In genomic region chr18:14914771-14915170, GRCh38 we compare ENCODE assay signal across 18 cellular contexts.
DNase-seq lines count a peak whose midpoint lies in the region; ATAC-seq, FAIRE-seq and TF ChIP-seq lines count a peak whose summit lies in the region.
"Had no signal": no experiment of that assay in that cellular context is flagged by ENCODE, and none has a peak within 500 bp of the region (broad histone marks: within the 10 kb centered on the region; RNA-seq: fewer than 3 reads in every experiment).

No MANE protein-coding gene starts in this region.

- POLR2A ChIA-PET in PC-3 (lab: Charles Lee; ENCODE audit: unreplicated experiment) (no interaction called here), HEK293T (lab: Yijun Ruan, JAX) (no interaction called here)

- H3K9me3 ChIP-seq in PC-3 (ENCODE audit: low read length) (no peaks in the 10 kb centered on the region), ovary (no peaks in the 10 kb centered on the region)
- H3K9me3 ChIP-seq: HAP-1 had no signal

- no peak for TF ChIP-seq EP300 in ovary (IDR thresholded peaks at IDR 0.05)

- H3K27me3 ChIP-seq in PC-3 (ENCODE audit: low read length) (no peaks in the 10 kb centered on the region), ovary (no peaks in the 10 kb centered on the region)

- H3K79me2 ChIP-seq in PC-3 (ENCODE audit: low read length) = no peaks in the 10 kb centered on the region

- no TSS peak for BruUV-seq in PC-3 (replicated peaks; lab: Mats Ljungman, UMichigan)

- FAIRE-seq in GM12891 (lab: Jason Lieb, UNC) = no peak
- FAIRE-seq: GM12878 had no signal

- H3K36me3 ChIP-seq in PC-3 (ENCODE audit: low read depth, low read length) = no peaks in the 10 kb centered on the region
- no peaks in the 10 kb centered on the region for H3K36me3 ChIP-seq in ovary
- H3K36me3 ChIP-seq: HAP-1 had no signal

- H3K4me3 ChIP-seq in PC-3 (ENCODE audit: low read length) = no peak overlapping the region
- H3K4me3 ChIP-seq in ovary = no peak overlapping the region
- H3K4me3 ChIP-seq: GM12878, HAP-1 had no signal

- TF ChIP-seq POLR2A in GM12891 (IDR thresholded peaks at IDR 0.05; ENCODE audit: low read depth, low read length) = no peak
- TF ChIP-seq POLR2A in ovary (IDR thresholded peaks at IDR 0.05) = no peak

- WGBS in ovary, 3 donors = 49 to 63% (median 59%) methylated on average over 3 of the region's 3 CpGs

- H3K27ac ChIP-seq in PC-3 (ENCODE audit: low read length) = no peak overlapping the region
- peak overlapping the region; percentile 45 for H3K27ac ChIP-seq in epithelial cell of prostate
- no peak overlapping the region for H3K27ac ChIP-seq in ovary
- H3K27ac ChIP-seq: RWPE1 had no signal

- H3K9ac ChIP-seq in PC-3 (ENCODE audit: low read length) = no peak overlapping the region

- ATAC-seq in PC-3 (no peak), HG03354 (IDR thresholded peaks at IDR 0.05; ENCODE audit: poor library complexity, severe bottlenecking, unreplicated experiment) (no peak)
- ATAC-seq: GM12878, SK-N-SH treated with all-trans-retinoic acid at 6 μM for 48 hours, T-cell had no signal

- CTCF ChIA-PET in PC-3 (lab: Charles Lee) (no interaction called here), HEK293T (lab: Yijun Ruan, JAX) (no interaction called here)

- intact Hi-C loops in PC-3 (cut with micrococcal nuclease) (loop anchor here (5.0 kb wide), 1 partner anchor 58 kb away; no protein-coding TSS in a partner anchor), ovary (cut with DNase I) (loop anchor here in 1 of 4 donors (10.0 kb wide), 1 partner anchor 50 kb away; no protein-coding TSS in a partner anchor)

- H3K4me2 ChIP-seq in PC-3 (ENCODE audit: low read length) = no peak overlapping the region

- H3K9me2 ChIP-seq in PC-3 (replicated peaks; ENCODE audit: low read length) = no peaks in the 10 kb centered on the region

- no peaks in the 10 kb centered on the region for H4K20me1 ChIP-seq in PC-3 (ENCODE audit: low read length)

- no peaks in the 10 kb centered on the region for H3F3A ChIP-seq in PC-3 (ENCODE audit: low read length, unreplicated experiment)

- H3K4me1 ChIP-seq in PC-3 (ENCODE audit: insufficient read depth, low read length) (peaks cover 14% of the 10 kb centered on the region), ovary (ENCODE audit: insufficient read depth) (no peaks in the 10 kb centered on the region)
- H3K4me1 ChIP-seq: HAP-1 had no signal

- H2AFZ ChIP-seq in PC-3 (ENCODE audit: low read length) = no peak overlapping the region

- no peak for TF ChIP-seq CTCF in GM20000 (IDR thresholded peaks at IDR 0.05; ENCODE audit: extremely low read depth, missing control alignments)
- TF ChIP-seq CTCF in PC-3 (conservative IDR thresholded peaks at IDR 0.05; ENCODE audit: low read depth, low read length) = no peak
- TF ChIP-seq CTCF in ovary (IDR thresholded peaks at IDR 0.05) = no peak

- DNase-seq in GM20000 (ENCODE audit: low spot score) (peak; percentile 0), PC-3 (peak; percentile 58), epithelial cell of prostate (ENCODE audit: low read depth, low spot score) (no peak), GM12891 (ENCODE audit: insufficient read length, low spot score) (no peak), ovary (no peak), HEK293T (ENCODE audit: extremely low spot score) (no peak)
- DNase-seq: ACHN, DMS153, NCI-H1105 treated with DMSO at 0.1 percent for 48 hours, NCI-H1694, OCI-M1, SIG-M5, T-cell had no signal

TF ChIP-seq in GM12891, 5 proteins besides CTCF, POLR2A, EP300 and RAD21:
- no peak for TF ChIP-seq POLR2AphosphoS5 (IDR thresholded peaks at IDR 0.05; ENCODE audit: low read depth, low read length)
- TF ChIP-seq TAF1 (IDR thresholded peaks at IDR 0.05; ENCODE audit: low read depth, low read length) = no peak
- no peak for TF ChIP-seq POU2F2 (IDR thresholded peaks at IDR 0.05; ENCODE audit: low read depth, low read length)
- no peak for TF ChIP-seq SPI1 (IDR thresholded peaks at IDR 0.05; ENCODE audit: low read depth, low read length)
TF ChIP-seq in GM12891: peak in this region for 0.

TF ChIP-seq in HEK293T, 16 proteins besides CTCF, POLR2A, EP300 and RAD21:
- TF ChIP-seq FOXM1 (IDR thresholded peaks at IDR 0.05; ENCODE audit: borderline replicate concordance) = no peak
- TF ChIP-seq ZNF384 (IDR thresholded peaks at IDR 0.05) = no peak
- TF ChIP-seq TARDBP (IDR thresholded peaks at IDR 0.05) = no peak
- no peak for TF ChIP-seq SP1 (IDR thresholded peaks at IDR 0.05)
- TF ChIP-seq PKNOX1 (IDR thresholded peaks at IDR 0.05) = no peak
- TF ChIP-seq HDGF (IDR thresholded peaks at IDR 0.05; ENCODE audit: borderline replicate concordance) = no peak
- TF ChIP-seq NFRKB (IDR thresholded peaks at IDR 0.05) = no peak
- TF ChIP-seq CTBP1 (IDR thresholded peaks at IDR 0.05; ENCODE audit: borderline replicate concordance) = no peak
- TF ChIP-seq SUZ12 (IDR thresholded peaks at IDR 0.05) = no peak
- no peak for TF ChIP-seq ARNT (IDR thresholded peaks at IDR 0.05)
- TF ChIP-seq FOXA1 (IDR thresholded peaks at IDR 0.05) = no peak
- TF ChIP-seq L3MBTL2 (conservative IDR thresholded peaks at IDR 0.05) = no peak

Comparison
In these comparisons a context has a peak if more than half of its experiments do, and no peak if none do; other contexts are left out.
1. DNase-seq: peak in GM20000 (single experiment) and PC-3 (single experiment); none in epithelial cell of prostate (single experiment), GM12891 (single experiment), ovary (0 of 5) and HEK293T (single experiment).